ENCODE assay signal across 15 cellular contexts in the genomic region with DNA sequence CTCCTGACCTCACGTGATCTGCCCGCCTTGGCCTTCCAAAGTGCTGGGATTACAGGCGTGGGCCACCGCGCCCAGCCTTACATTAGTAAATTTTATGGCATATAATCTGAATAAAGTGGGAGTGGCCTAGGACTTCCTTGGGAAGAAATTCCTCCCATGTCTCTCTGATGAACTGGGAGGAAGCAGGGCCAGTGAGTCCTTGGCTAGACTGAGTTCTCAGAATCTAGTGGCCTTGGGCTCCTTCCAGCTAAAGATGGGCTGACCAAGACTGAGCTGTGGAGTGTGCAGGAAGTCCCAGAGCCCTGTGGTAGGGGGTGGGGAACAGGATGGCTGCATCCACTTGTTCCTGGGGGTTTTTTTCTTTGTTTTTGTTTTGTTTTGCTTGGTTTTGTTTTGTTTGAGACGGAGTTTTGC. TPM values are rescaled to one million over a fixed set of nuclear protein-coding genes. Genes with fewer than 3 reads are reported as not detected.
DNase-seq lines count a peak whose midpoint lies in the region; ATAC-seq and TF ChIP-seq lines count a peak whose summit lies in the region.
"Had no signal": no experiment of that assay in that cellular context is flagged by ENCODE, and none has a peak within 500 bp of the region (broad histone marks: within the 10 kb centered on the region; RNA-seq: fewer than 3 reads in every experiment).

No MANE protein-coding gene starts in this region.

- no peak overlapping the region for H3K9ac ChIP-seq in muscle layer of colon (ENCODE audit: low read length)

- H3K4me1 Mint-ChIP-seq in effector memory CD8-positive, alpha-beta T cell (ENCODE audit: low read depth in 2 of 2), result peaks cover 24 to 33% of the 10 kb centered on the region in 2 donors

- peaks cover 35% of the 10 kb centered on the region for H3K4me1 ChIP-seq in muscle layer of colon (ENCODE audit: insufficient read depth, low read length)

- no peak for DNase-seq in Right ventricle myocardium inferior (ENCODE audit: missing footprints)
- DNase-seq in cardiac septum (ENCODE audit: low spot score), result no peak
- DNase-seq in fibroblast of mammary gland (ENCODE audit: low read depth), result peak; percentile 65
- DNase-seq in NOMO-1 (lab: John Stamatoyannopoulos, UW; ENCODE audit: unreplicated experiment in 2 of 2), result no peak
- DNase-seq in stimulated activated CD4-positive, alpha-beta T cell treated with anti-CD3 and anti-CD28 coated beads, Interleukin-15, amount 100 ng/mL, for 24 hours, result no peak
- DNase-seq in effector memory CD8-positive, alpha-beta T cell, result no peak
- DNase-seq: 8988T; activated T-cell treated with anti-CD3 and anti-CD28 coated beads, Interleukin-2, amount 50 U/mL, for 24 hours; DMS79; head of caudate nucleus; NCI-H524 treated with DMSO at 0.1 percent for 48 hours; stimulated activated CD4-positive, alpha-beta T cell treated with anti-CD3 and anti-CD28 coated beads, Interleukin-12 subunit alpha, Interleukin-12 subunit beta, amount 100 ng/mL, for 4 hours had no signal

- intact Hi-C loops in Right ventricle myocardium inferior (cut with DNase I) (loop anchor here (10.0 kb wide), 2 partner anchors 341 to 501 kb away; partner anchors contain the start of genes HCRT, KCNH4 and NKIRAS2), cardiac septum (cut with DNase I) (no loop called here)

- H3K27ac ChIP-seq in muscle layer of colon (ENCODE audit: low read depth, low read length), result peak overlapping the region; percentile 35
- H3K27ac ChIP-seq: VCaP had no signal

- no peaks in the 10 kb centered on the region for H3K9me3 ChIP-seq in muscle layer of colon (ENCODE audit: low read length)

- H3K27me3 Mint-ChIP-seq in effector memory CD8-positive, alpha-beta T cell, result peaks cover 0 to 15% of the 10 kb centered on the region in 2 donors
- H3K27me3 Mint-ChIP-seq: activated T-cell treated with anti-CD3 and anti-CD28 coated beads, Interleukin-2, amount 50 U/mL, for 24 hours had no signal

- H3K4me3 ChIP-seq in fibroblast of mammary gland (ENCODE audit: control insufficient read depth, low read depth, low read length) (no peak overlapping the region), muscle layer of colon (ENCODE audit: low read depth in 1 of 2, low read length in 2 of 2) (no peak overlapping the region)

- H3K36me3 Mint-ChIP-seq in effector memory CD8-positive, alpha-beta T cell (ENCODE audit: insufficient read depth), result peaks cover 3% of the 10 kb centered on the region

- H3K27ac Mint-ChIP-seq in effector memory CD8-positive, alpha-beta T cell, result no peak overlapping the region
- H3K27ac Mint-ChIP-seq: activated T-cell treated with anti-CD3 and anti-CD28 coated beads, Interleukin-2, amount 50 U/mL, for 24 hours had no signal

- H3K36me3 ChIP-seq in muscle layer of colon (ENCODE audit: insufficient read depth, low read length), result no peaks in the 10 kb centered on the region

- H3K27me3 ChIP-seq in muscle layer of colon (ENCODE audit: control insufficient read depth in 1 of 2, insufficient read depth in 2 of 2, low read length in 2 of 2), result no peaks in the 10 kb centered on the region

- peak; percentile 65 for ATAC-seq in Right ventricle myocardium inferior
- no peak for ATAC-seq in effector memory CD8-positive, alpha-beta T cell (replicated peaks)
- ATAC-seq in GM18909 (IDR thresholded peaks at IDR 0.05; ENCODE audit: poor library complexity, unreplicated experiment), result no peak

- no peak for TF ChIP-seq CTCF in fibroblast of mammary gland (conservative IDR thresholded peaks at IDR 0.05; ENCODE audit: control insufficient read depth, insufficient read depth, low read depth, low read length)

- H3K4me3 Mint-ChIP-seq in effector memory CD8-positive, alpha-beta T cell, result no peak overlapping the region
- H3K4me3 Mint-ChIP-seq: activated T-cell treated with anti-CD3 and anti-CD28 coated beads, Interleukin-2, amount 50 U/mL, for 24 hours had no signal

- no peaks in the 10 kb centered on the region for H3K9me3 Mint-ChIP-seq in effector memory CD8-positive, alpha-beta T cell
- H3K9me3 Mint-ChIP-seq: activated T-cell treated with anti-CD3 and anti-CD28 coated beads, Interleukin-2, amount 50 U/mL, for 24 hours had no signal

RNA-seq across cellular contexts. Expression of gene NAGLU, which starts 10.0 kb away (rescaled TPM):
- total RNA-seq in Right ventricle myocardium inferior (8.6 TPM), cardiac septum (12.1 TPM)

RNA-seq across cellular contexts. Expression of gene HSD17B1, which starts 26.7 kb away (rescaled TPM):
- total RNA-seq in Right ventricle myocardium inferior (1.4 TPM), cardiac septum (0.83 TPM)

RNA-seq across cellular contexts. Expression of gene COASY, which starts 35.9 kb away (rescaled TPM):
- total RNA-seq in Right ventricle myocardium inferior (45.6 TPM), cardiac septum (33.4 TPM)

RNA-seq across cellular contexts. Expression of gene MLX, which starts 40.9 kb away (rescaled TPM):
- total RNA-seq in Right ventricle myocardium inferior (65.9 TPM), cardiac septum (43.1 TPM)

RNA-seq across cellular contexts. Expression of gene PSMC3IP, which starts 51.5 kb away (rescaled TPM):
- total RNA-seq in Right ventricle myocardium inferior (3.4 TPM), cardiac septum (1.8 TPM)
